Comparison of ENCODE assay signal across 9 cellular contexts in genomic region chr1:23779826-23780371, GRCh38. TPM values are rescaled to one million over a fixed set of nuclear protein-coding genes. Genes with fewer than 3 reads are reported as not detected.
A peak's percentile ranks its signal among the peaks of the same experiment; 100 is the strongest.
DNase-seq lines count a peak whose midpoint lies in the region; TF ChIP-seq lines count a peak whose summit lies in the region.
"Had no signal": no experiment of that assay in that cellular context is flagged by ENCODE, and none has a peak within 500 bp of the region (broad histone marks: within the 10 kb centered on the region; RNA-seq: fewer than 3 reads in every experiment).

No MANE protein-coding gene starts in this region.

- H3K27me3 Mint-ChIP-seq in CD14-positive monocyte (ENCODE audit: low read depth in 3 of 3): no peaks in the 10 kb centered on the region

- no peaks in the 10 kb centered on the region for H3K27me3 ChIP-seq in adipocyte (replicated peaks; ENCODE audit: control insufficient read depth, insufficient read depth, low read length)

- peaks cover 16% of the 10 kb centered on the region for H3K36me3 ChIP-seq in adipocyte (ENCODE audit: control insufficient read depth, insufficient read depth, low read length, severe bottlenecking)

- intact Hi-C loops in CD14-positive monocyte (cut with micrococcal nuclease): loop anchor here in 1 of 2 donors (2.0 kb wide), 1 partner anchor 21 kb away; the partner anchor contains the start of gene GALE

- no peak for TF ChIP-seq CTCF in CD14-positive monocyte (IDR thresholded peaks at IDR 0.05)

- H3K27ac Mint-ChIP-seq in CD14-positive monocyte: peak overlapping the region; percentile 57 to 96 (median 85)

- peaks cover 21 to 32% of the 10 kb centered on the region in 2 donors for H3K36me3 Mint-ChIP-seq in CD14-positive monocyte

- H3K9me3 ChIP-seq in adipocyte (ENCODE audit: control insufficient read depth, low read length): no peaks in the 10 kb centered on the region

- H3K4me3 Mint-ChIP-seq in CD14-positive monocyte: peak overlapping the region in 1 of 2 donors; percentile 7

- DNase-seq in CD14-positive monocyte (ENCODE audit: low spot score) (no peak), HS-5 (ENCODE audit: low read depth) (peak; percentile 65), adipocyte (ENCODE audit: low read depth) (peak; percentile 65), kidney tubule cell (ENCODE audit: low spot score) (peak; percentile 58), GM19240 (ENCODE audit: insufficient read length, low spot score) (no peak), AML-193 (lab: John Stamatoyannopoulos, UW) (no peak), NCI-H2081 (lab: John Stamatoyannopoulos, UW) (no peak), NCI-H1048 (lab: John Stamatoyannopoulos, UW) (no peak)
- DNase-seq: SIG-M5 had no signal

- H3K4me1 Mint-ChIP-seq in CD14-positive monocyte: peaks cover 25% of the 10 kb centered on the region

- no peaks in the 10 kb centered on the region for H3K9me3 Mint-ChIP-seq in CD14-positive monocyte

- H3K4me1 ChIP-seq in adipocyte (ENCODE audit: control insufficient read depth, insufficient read depth, low read length): peaks cover 21% of the 10 kb centered on the region

- H3K4me3 ChIP-seq in adipocyte (ENCODE audit: low read length): peak overlapping the region; percentile 99

- no peak overlapping the region for H3K9ac ChIP-seq in adipocyte (ENCODE audit: low read length)

RNA-seq across cellular contexts. Expression of gene PITHD1, which starts 1.7 kb away (rescaled TPM):
- 10 to 100 TPM; 20.8 to 29.9 TPM for polyA plus RNA-seq in CD14-positive monocyte

RNA-seq across cellular contexts. Expression of gene LYPLA2, which starts 11.0 kb away (rescaled TPM):
- 10 to 100 TPM; 74.1 to 86.7 TPM for polyA plus RNA-seq in CD14-positive monocyte

RNA-seq across cellular contexts. Expression of gene GALE, which starts 20.7 kb away (rescaled TPM):
- 10 to 100 TPM; 17.6 to 18.0 TPM for polyA plus RNA-seq in CD14-positive monocyte

RNA-seq across cellular contexts. Expression of gene ELOA, which starts 36.6 kb away (rescaled TPM):
- polyA plus RNA-seq in CD14-positive monocyte: 10 to 100 TPM; 28.7 to 31.2 TPM

RNA-seq across cellular contexts. Expression of gene HMGCL, which starts 45.3 kb away (rescaled TPM):
- 10 to 100 TPM; 22.1 to 26.7 TPM for polyA plus RNA-seq in CD14-positive monocyte

Comparison
In these comparisons a context has a peak if more than half of its experiments do, and no peak if none do; other contexts are left out.
1. DNase-seq: peak in HS-5 (single experiment), adipocyte (single experiment) and kidney tubule cell (single experiment); none in CD14-positive monocyte (single experiment), GM19240 (single experiment), AML-193 (0 of 2), NCI-H2081 (0 of 2) and NCI-H1048 (single experiment).